ENCODE assay signal across 11 cellular contexts in the genomic region with DNA sequence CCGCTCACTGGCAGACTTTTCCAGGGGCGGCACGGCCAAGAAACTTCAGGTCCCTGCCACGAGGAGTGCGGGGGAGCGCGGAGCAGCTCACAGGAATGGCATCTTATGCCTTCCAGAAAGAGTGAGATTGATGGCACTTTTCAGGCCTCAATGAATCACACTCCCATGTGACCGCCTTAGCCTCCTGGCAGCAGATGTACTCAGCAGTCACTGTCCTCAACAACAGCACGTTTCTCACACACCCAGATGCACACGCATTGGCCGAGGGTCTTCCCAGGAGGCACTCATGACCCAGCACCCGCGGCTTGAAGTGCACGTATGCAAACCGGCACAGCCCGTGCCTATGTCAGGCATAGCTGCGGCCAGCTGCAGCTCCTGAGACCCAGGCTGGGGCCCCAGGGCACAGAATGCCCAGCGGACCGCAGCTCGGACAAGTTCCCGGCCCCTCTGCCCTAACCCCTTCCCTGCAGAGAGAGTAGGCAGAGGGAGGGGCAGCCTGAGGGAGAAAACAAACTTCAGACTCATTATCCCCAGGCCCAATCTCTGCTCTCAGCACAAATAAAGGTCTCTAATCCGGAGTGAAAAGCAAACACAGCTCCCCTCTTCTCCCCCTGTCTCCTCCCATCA. TPM values are rescaled to one million over a fixed set of nuclear protein-coding genes. Genes with fewer than 3 reads are reported as not detected.
DNase-seq lines count a peak whose midpoint lies in the region; ATAC-seq, FAIRE-seq and TF ChIP-seq lines count a peak whose summit lies in the region.
"Had no signal": no experiment of that assay in that cellular context is flagged by ENCODE, and none has a peak within 500 bp of the region (broad histone marks: within the 10 kb centered on the region; RNA-seq: fewer than 3 reads in every experiment).

No MANE protein-coding gene starts in this region.

- TF ChIP-seq EP300 in A549 (IDR thresholded peaks at IDR 0.05) = no peak
- TF ChIP-seq EP300 in HepG2 (IDR thresholded peaks at IDR 0.05; ENCODE audit: low read depth in 2 of 2, low read length in 2 of 2) = peak in 1 of 2 experiments; percentile 76; a peak in 2 of 4 replicates
- TF ChIP-seq EP300 in HepG2 (CRISPR knock-in tag; IDR thresholded peaks at IDR 0.05; ENCODE audit: borderline replicate concordance) = no peak

- no peaks in the 10 kb centered on the region for H4K20me1 ChIP-seq in HepG2 (ENCODE audit: insufficient read depth, low read length)

- H3K4me3 ChIP-seq in A549 = no peak overlapping the region
- H3K4me3 ChIP-seq in HepG2 (replicated peaks in 1 of 3; ENCODE audit: insufficient read depth in 1 of 3, low read depth in 2 of 3, low read length in 3 of 3) = peak overlapping the region in 2 of 3 experiments; percentile 39 to 48; a peak in 4 of 6 replicates

- H3K27ac ChIP-seq in A549 (no peak overlapping the region), HepG2 (ENCODE audit: extremely low read length, insufficient read depth, low read length) (peak overlapping the region; percentile 58)

- no peak for FAIRE-seq in A549 (lab: Jason Lieb, UNC)
- FAIRE-seq in HepG2 (lab: Jason Lieb, UNC) = no peak
- FAIRE-seq: endothelial cell of umbilical vein had no signal

- no peak for TF ChIP-seq CTCF in A549 (IDR thresholded peaks at IDR 0.05)
- no peak for TF ChIP-seq CTCF in HepG2 (CRISPR knock-in tag; IDR thresholded peaks at IDR 0.05)

- TF ChIP-seq POLR2A in A549 (IDR thresholded peaks at IDR 0.05; ENCODE audit: low read length) = no peak
- TF ChIP-seq POLR2A in HepG2 (IDR thresholded peaks at IDR 0.05; ENCODE audit: insufficient read depth in 1 of 2, low read depth in 2 of 2, low read length in 2 of 2) = no peak
- TF ChIP-seq POLR2A in GM18505 (IDR thresholded peaks at IDR 0.05; ENCODE audit: borderline replicate concordance, extremely low read depth, insufficient read depth, insufficient read length) = no peak

- intact Hi-C loops in HepG2 (cut with micrococcal nuclease; ENCODE audit: unreplicated experiment) (no loop called here), left ventricle myocardium superior (cut with micrococcal nuclease) (no loop called here), sciatic nerve (cut with DNase I) (no loop called here)

- H3K4me2 ChIP-seq in A549 (no peak overlapping the region), HepG2 (ENCODE audit: low read depth, low read length) (peak overlapping the region; percentile 66)

- 71% methylated on average over 14 of the region's 22 CpGs for WGBS in A549 (ENCODE audit: missing lambda C conversion rate)
- 76% methylated on average over 8 of the region's 22 CpGs for WGBS in HepG2 (ENCODE audit: low lambda C conversion rate)

- peaks cover 0 to 1% of the 10 kb centered on the region in 2 experiments; a peak in 1 of 5 replicates for H3K27me3 ChIP-seq in HepG2 (ENCODE audit: control insufficient read depth in 1 of 2, insufficient read depth in 2 of 2, low read length in 2 of 2)

- peak; percentile 51 to 55; a peak in 3 of 6 replicates for ATAC-seq in A549
- peak; percentile 46 for ATAC-seq in HepG2
- no peak for ATAC-seq in HG02970 (IDR thresholded peaks at IDR 0.05; ENCODE audit: low FRiP score, unreplicated experiment)
- ATAC-seq in left ventricle myocardium superior = no peak
- no peak for ATAC-seq in sciatic nerve
- no peak for ATAC-seq in GM18505 (IDR thresholded peaks at IDR 0.05; ENCODE audit: unreplicated experiment)
- ATAC-seq: activated T-cell treated with anti-CD3 and anti-CD28 coated beads, Interleukin-2, amount 50 U/mL, for 4 hours had no signal

- H3K9ac ChIP-seq in HepG2 (ENCODE audit: insufficient read depth, low read depth, low read length) = peak overlapping the region; percentile 42

- no peaks in the 10 kb centered on the region for H3K9me3 ChIP-seq in A549
- H3K9me3 ChIP-seq in HepG2 (ENCODE audit: low read length) = no peaks in the 10 kb centered on the region

- no peaks in the 10 kb centered on the region for H3K4me1 ChIP-seq in A549
- H3K4me1 ChIP-seq in HepG2 (ENCODE audit: insufficient read depth, low read length) = peaks cover 95% of the 10 kb centered on the region

- H3K79me2 ChIP-seq in HepG2 (ENCODE audit: insufficient read depth, low read length) = no peaks in the 10 kb centered on the region

- BruUV-seq in HepG2 (replicated peaks; lab: Mats Ljungman, UMichigan) = no TSS peak

- CTCF ChIA-PET in A549 (lab: Yijun Ruan, JAX) = interaction anchor here (1.1 kb wide), 1 partner anchor 10 kb away, joined by 3 read pairs; no protein-coding TSS in a partner anchor
- CTCF ChIA-PET in HepG2 (lab: Yijun Ruan, JAX; ENCODE audit: low intra/inter-chr PET ratio, low total read pairs) = no interaction called here

- in situ Hi-C loops in HepG2 (cut with HindIII; ENCODE audit: extremely low pct_ligation_motif_present, low pct_unique_long_range_greater_than_20kb) = no loop called here

- POLR2A ChIA-PET in A549 (lab: Yijun Ruan, JAX) = no interaction called here
- POLR2A ChIA-PET in HepG2 (lab: Yijun Ruan, JAX) = interaction anchor here (0.9 to 1.8 kb wide), 8 partner anchors 11 to 48 kb away, joined by 3 to 20 read pairs (median 6); a partner anchor contains a TSS

- TF ChIP-seq RAD21 in A549 (conservative IDR thresholded peaks at IDR 0.05 in 1 of 2, IDR thresholded peaks at IDR 0.05 in 1 of 2) = no peak
- no peak for TF ChIP-seq RAD21 in HepG2 (CRISPR knock-in tag; IDR thresholded peaks at IDR 0.05)

- DNase-seq in A549 (ENCODE audit: low read depth in 1 of 2, low spot score in 1 of 2) (peak in 1 of 2 experiments; percentile 6), HS-27A (ENCODE audit: low read depth) (peak; percentile 11), astrocyte of the hippocampus (ENCODE audit: low read depth, low spot score) (peak; percentile 91), HepG2 (ENCODE audit: low spot score) (peak; percentile 68), left ventricle myocardium superior (no peak), sciatic nerve (ENCODE audit: low spot score) (no peak)
- DNase-seq: activated T-cell treated with anti-CD3 and anti-CD28 coated beads, Interleukin-2, amount 50 U/mL, for 4 hours; SHP77 treated with DMSO at 0.1 percent for 48 hours had no signal

- no peaks in the 10 kb centered on the region for H3K36me3 ChIP-seq in HepG2 (replicated peaks in 1 of 2; ENCODE audit: control insufficient read depth in 1 of 2, insufficient read depth in 2 of 2, low read length in 2 of 2)

- no peak overlapping the region for H2AFZ ChIP-seq in HepG2 (ENCODE audit: low read length)

RNA-seq across cellular contexts. Expression of a gene that starts 48.3 kb away (rescaled TPM):
- polyA plus RNA-seq in A549 (2011; rRNA removed) (16.2 and 20.6 TPM in 2 replicates), A549 (2017; fragmentation: RNase III; extraction: RNeasy Plus Mini Kit Qiagen cat#74134 plus additional on column Dnase treatment) (15.4 to 18.1 TPM (median 16.4 TPM) in 3 replicates), HepG2 (2011; rRNA removed) (51.6 and 52.9 TPM in 2 replicates)
- 18.3 and 19.0 TPM in 2 replicates for polyA plus RNA-seq in A549 (2012; cell fraction: cytosol; rRNA removed)
- polyA plus RNA-seq in A549 (2012; cell fraction: nucleus; rRNA removed) = 28.8 and 30.0 TPM in 2 replicates
- polyA minus RNA-seq in A549 (2011; rRNA and poly(A)+ RNA removed) = 36.8 and 57.7 TPM in 2 replicates
- total RNA-seq in HepG2 (2016; rRNA removed; fragmentation: Illumina TruSeq; extraction: Trizol) (45.0 and 45.6 TPM in 2 replicates), left ventricle myocardium superior (40.0 TPM), sciatic nerve (21.0 TPM)
- total RNA-seq in HepG2 (2016; cell fraction: cytosol; rRNA removed; fragmentation: Illumina TruSeq; extraction: Trizol; ENCODE audit: low read depth) = 11.4 and 11.5 TPM in 2 replicates
- 46.3 and 47.2 TPM in 2 replicates for total RNA-seq in HepG2 (2016; cell fraction: insoluble cytoplasmic fraction; rRNA removed; fragmentation: Illumina TruSeq; extraction: Trizol)
- total RNA-seq in HepG2 (2016; cell fraction: membrane; rRNA removed; fragmentation: Illumina TruSeq; extraction: Trizol) = 25.9 and 29.8 TPM in 2 replicates
- total RNA-seq in HepG2 (2016; cell fraction: nucleus; rRNA removed; fragmentation: Illumina TruSeq; extraction: Trizol) = 46.8 and 51.8 TPM in 2 replicates
- polyA plus RNA-seq in HepG2 (2011; cell fraction: cytosol; rRNA removed) = 42.4 and 53.0 TPM in 2 replicates
- 68.4 and 69.6 TPM in 2 replicates for polyA plus RNA-seq in HepG2 (2011; cell fraction: nucleus; rRNA removed)
- polyA plus RNA-seq in HepG2 (2012) = 36.1 and 41.1 TPM in 2 replicates
- 6.0 and 7.2 TPM in 2 replicates for polyA plus RNA-seq in HepG2 (2016; cell fraction: cytosol; fragmentation: Illumina TruSeq; extraction: Trizol; ENCODE audit: low read depth)
- 43.9 and 44.1 TPM in 2 replicates for polyA plus RNA-seq in HepG2 (2016; cell fraction: insoluble cytoplasmic fraction; fragmentation: Illumina TruSeq; extraction: Trizol; ENCODE audit: low read depth)
- polyA plus RNA-seq in HepG2 (2016; cell fraction: membrane; fragmentation: Illumina TruSeq; extraction: Trizol; ENCODE audit: low read depth) = 16.2 and 17.9 TPM in 2 replicates
- polyA plus RNA-seq in HepG2 (2016; cell fraction: nucleus; fragmentation: Illumina TruSeq; extraction: Trizol; ENCODE audit: insufficient read depth, low read depth) = 85.9 and 93.8 TPM in 2 replicates
- 74.1 and 168 TPM in 2 replicates for polyA minus RNA-seq in HepG2 (2011; rRNA and poly(A)+ RNA removed; ENCODE audit: low replicate concordance)
- polyA minus RNA-seq in HepG2 (2011; cell fraction: cytosol; rRNA and poly(A)+ RNA removed) = 31.0 and 34.3 TPM in 2 replicates
- 60.8 and 66.2 TPM in 2 replicates for polyA minus RNA-seq in HepG2 (2011; cell fraction: nucleus; rRNA and poly(A)+ RNA removed)

RNA-seq across cellular contexts. Expression of a gene that starts 48.4 kb away (rescaled TPM):
- 21.3 and 23.9 TPM in 2 replicates for polyA plus RNA-seq in A549 (2011; rRNA removed)
- 8.3 and 8.5 TPM in 2 replicates for polyA plus RNA-seq in A549 (2012; cell fraction: cytosol; rRNA removed)
- 3.0 and 3.7 TPM in 2 replicates for polyA plus RNA-seq in A549 (2012; cell fraction: nucleus; rRNA removed)
- polyA plus RNA-seq in A549 (2017; fragmentation: RNase III; extraction: RNeasy Plus Mini Kit Qiagen cat#74134 plus additional on column Dnase treatment) = 14.5 to 15.1 TPM (median 14.9 TPM) in 3 replicates
- polyA minus RNA-seq in A549 (2011; rRNA and poly(A)+ RNA removed) = 6.6 and 7.4 TPM in 2 replicates
- 25.7 and 30.9 TPM in 2 replicates for total RNA-seq in HepG2 (2016; rRNA removed; fragmentation: Illumina TruSeq; extraction: Trizol)
- 4.3 and 4.7 TPM in 2 replicates for total RNA-seq in HepG2 (2016; cell fraction: cytosol; rRNA removed; fragmentation: Illumina TruSeq; extraction: Trizol; ENCODE audit: low read depth)
- 25.2 and 33.9 TPM in 2 replicates for total RNA-seq in HepG2 (2016; cell fraction: insoluble cytoplasmic fraction; rRNA removed; fragmentation: Illumina TruSeq; extraction: Trizol)
- total RNA-seq in HepG2 (2016; cell fraction: membrane; rRNA removed; fragmentation: Illumina TruSeq; extraction: Trizol) = 11.4 and 12.1 TPM in 2 replicates
- total RNA-seq in HepG2 (2016; cell fraction: nucleus; rRNA removed; fragmentation: Illumina TruSeq; extraction: Trizol) = 17.6 and 18.5 TPM in 2 replicates
- polyA plus RNA-seq in HepG2 (2011; rRNA removed) = 10.2 and 10.4 TPM in 2 replicates
- polyA plus RNA-seq in HepG2 (2011; cell fraction: cytosol; rRNA removed) = 6.6 and 10.7 TPM in 2 replicates
- polyA plus RNA-seq in HepG2 (2011; cell fraction: nucleus; rRNA removed) = 3.4 and 4.2 TPM in 2 replicates
- polyA plus RNA-seq in HepG2 (2012) = 8.2 and 8.8 TPM in 2 replicates
- 3.3 and 3.4 TPM in 2 replicates for polyA plus RNA-seq in HepG2 (2016; cell fraction: cytosol; fragmentation: Illumina TruSeq; extraction: Trizol; ENCODE audit: low read depth)
- 27.7 and 31.2 TPM in 2 replicates for polyA plus RNA-seq in HepG2 (2016; cell fraction: insoluble cytoplasmic fraction; fragmentation: Illumina TruSeq; extraction: Trizol; ENCODE audit: low read depth)
- polyA plus RNA-seq in HepG2 (2016; cell fraction: membrane; fragmentation: Illumina TruSeq; extraction: Trizol; ENCODE audit: low read depth) = 6.7 and 7.0 TPM in 2 replicates
- 14.7 and 15.9 TPM in 2 replicates for polyA plus RNA-seq in HepG2 (2016; cell fraction: nucleus; fragmentation: Illumina TruSeq; extraction: Trizol; ENCODE audit: insufficient read depth, low read depth)
- polyA minus RNA-seq in HepG2 (2011; rRNA and poly(A)+ RNA removed; ENCODE audit: low replicate concordance) = 2.5 and 4.9 TPM in 2 replicates
- polyA minus RNA-seq in HepG2 (2011; cell fraction: cytosol; rRNA and poly(A)+ RNA removed) = 3.3 and 6.6 TPM in 2 replicates
- 10.6 and 13.4 TPM in 2 replicates for polyA minus RNA-seq in HepG2 (2011; cell fraction: nucleus; rRNA and poly(A)+ RNA removed)
- total RNA-seq in left ventricle myocardium superior = 25.1 TPM
- total RNA-seq in sciatic nerve = 19.4 TPM

Comparison
In these comparisons a context has a peak if more than half of its experiments do, and no peak if none do; other contexts are left out.
1. ATAC-seq: peak in A549 (2 of 2) and HepG2 (single experiment); none in HG02970 (single experiment), left ventricle myocardium superior (single experiment), sciatic nerve (single experiment) and GM18505 (single experiment).
2. DNase-seq: peak in HS-27A (single experiment), astrocyte of the hippocampus (single experiment) and HepG2 (single experiment); none in left ventricle myocardium superior (single experiment) and sciatic nerve (single experiment).